In the genomic region with DNA sequence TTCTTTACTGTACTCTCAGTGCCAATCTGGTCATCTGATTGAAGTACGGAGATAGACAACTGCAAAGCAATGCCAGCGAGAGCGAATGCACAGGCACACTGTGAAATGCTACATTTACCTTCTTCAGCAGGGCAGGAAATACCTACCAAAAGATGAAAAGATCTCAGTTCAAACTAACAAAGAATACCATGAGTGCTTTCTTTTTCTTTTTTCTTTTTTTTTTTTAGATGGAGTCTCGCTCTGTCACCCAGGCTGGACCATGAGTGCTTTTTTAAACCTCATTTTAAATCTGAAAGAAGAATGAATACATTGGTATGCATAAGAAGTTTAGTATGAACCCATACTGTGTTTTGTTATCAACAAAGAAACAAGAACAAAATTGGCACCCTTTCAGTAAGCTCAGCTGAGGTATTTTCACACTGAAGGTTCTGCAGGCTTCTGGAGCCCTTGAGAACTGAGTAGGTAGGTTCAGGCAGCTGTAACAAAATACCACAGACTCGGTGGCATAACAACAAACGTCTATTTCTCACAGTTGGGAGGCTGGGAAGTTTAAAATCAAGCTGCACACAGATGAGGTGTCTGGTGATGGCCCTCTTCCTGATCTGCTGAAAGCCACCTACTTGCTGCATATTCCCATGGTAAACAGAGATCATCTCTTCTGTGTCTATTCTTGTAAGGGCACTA, we compare ENCODE assay signal across 18 cellular contexts. TPM values are rescaled to one million over a fixed set of nuclear protein-coding genes. Genes with fewer than 3 reads are reported as not detected.
DNase-seq lines count a peak whose midpoint lies in the region; ATAC-seq, FAIRE-seq and TF ChIP-seq lines count a peak whose summit lies in the region.
"Had no signal": no experiment of that assay in that cellular context is flagged by ENCODE, and none has a peak within 500 bp of the region (broad histone marks: within the 10 kb centered on the region; RNA-seq: fewer than 3 reads in every experiment).

No MANE protein-coding gene starts in this region.

- H3K4me1 Mint-ChIP-seq in activated naive CD4-positive, alpha-beta T cell treated with anti-CD3 and anti-CD28 coated beads for 36 hours (ENCODE audit: low read depth), result peaks cover 88% of the 10 kb centered on the region
- peaks cover 71% of the 10 kb centered on the region for H3K4me1 Mint-ChIP-seq in T-helper 2 cell treated with Interferon-gamma antibody and Interleukin-4, amounts not matched to agents 5 μg/mL and 100 μg/mL, for 36 hours (ENCODE audit: low read depth)
- peaks cover 92% of the 10 kb centered on the region for H3K4me1 Mint-ChIP-seq in stimulated activated naive CD8-positive, alpha-beta T cell treated with anti-CD3 and anti-CD28 coated beads, Interleukin-15, amount 100 ng/mL, for 72 hours

- intact Hi-C loops in activated naive CD4-positive, alpha-beta T cell treated with anti-CD3 and anti-CD28 coated beads for 36 hours (cut with micrococcal nuclease), result loop anchor here (1.0 to 10.0 kb wide), 2 partner anchors 543 to 891 kb away; partner anchors contain the start of gene RBM15
- intact Hi-C loops in kidney (cut with DNase I), result loop anchor here (10.0 kb wide), 1 partner anchor 179 kb away; no protein-coding TSS in a partner anchor

- no peaks in the 10 kb centered on the region for H3K9me3 ChIP-seq in kidney (ENCODE audit: control insufficient read depth in 1 of 2, low read length in 2 of 2)
- H3K9me3 ChIP-seq: gastroesophageal sphincter, mucosa of descending colon, uterus had no signal

- H3K9me3 Mint-ChIP-seq in activated naive CD4-positive, alpha-beta T cell treated with anti-CD3 and anti-CD28 coated beads for 36 hours, result no peaks in the 10 kb centered on the region
- no peaks in the 10 kb centered on the region for H3K9me3 Mint-ChIP-seq in T-helper 2 cell treated with Interferon-gamma antibody and Interleukin-4, amounts not matched to agents 5 μg/mL and 100 μg/mL, for 36 hours
- no peaks in the 10 kb centered on the region for H3K9me3 Mint-ChIP-seq in stimulated activated naive CD8-positive, alpha-beta T cell treated with anti-CD3 and anti-CD28 coated beads, Interleukin-15, amount 100 ng/mL, for 72 hours

- no peaks in the 10 kb centered on the region for H3K36me3 ChIP-seq in kidney (ENCODE audit: control insufficient read depth in 1 of 2, insufficient read depth in 2 of 2, low read length in 2 of 2)
- H3K36me3 ChIP-seq: gastroesophageal sphincter, uterus had no signal

- FAIRE-seq in kidney (lab: Jason Lieb, UNC), result no peak
- FAIRE-seq: endometrium, keratinocyte had no signal

- no peak overlapping the region for H3K27ac ChIP-seq in kidney (ENCODE audit: low read depth in 2 of 2, low read length in 2 of 2)
- H3K27ac ChIP-seq: gastroesophageal sphincter, uterus had no signal

- no peak overlapping the region for H3K9ac ChIP-seq in kidney (ENCODE audit: low read length in 2 of 2)

- H3K4me3 Mint-ChIP-seq in activated naive CD4-positive, alpha-beta T cell treated with anti-CD3 and anti-CD28 coated beads for 36 hours, result peak overlapping the region; percentile 64
- peak overlapping the region; percentile 68 for H3K4me3 Mint-ChIP-seq in T-helper 2 cell treated with Interferon-gamma antibody and Interleukin-4, amounts not matched to agents 5 μg/mL and 100 μg/mL, for 36 hours
- H3K4me3 Mint-ChIP-seq in stimulated activated naive CD8-positive, alpha-beta T cell treated with anti-CD3 and anti-CD28 coated beads, Interleukin-15, amount 100 ng/mL, for 72 hours, result peak overlapping the region; percentile 70 to 86

- ATAC-seq in stimulated activated naive CD8-positive, alpha-beta T cell treated with anti-CD3 and anti-CD28 coated beads, Interleukin-15, amount 100 ng/mL, for 72 hours, result no peak
- ATAC-seq in GM18868 (IDR thresholded peaks at IDR 0.05; ENCODE audit: unreplicated experiment), result no peak
- ATAC-seq: gastroesophageal sphincter, mucosa of descending colon had no signal

- H3K4me1 ChIP-seq in kidney (ENCODE audit: control insufficient read depth in 1 of 2, insufficient read depth in 1 of 2, low read depth in 1 of 2, low read length in 2 of 2), result peaks cover 0 to 4% of the 10 kb centered on the region in 2 donors
- H3K4me1 ChIP-seq: uterus had no signal

- H3K27me3 Mint-ChIP-seq in activated naive CD4-positive, alpha-beta T cell treated with anti-CD3 and anti-CD28 coated beads for 36 hours (ENCODE audit: low read depth), result no peaks in the 10 kb centered on the region
- H3K27me3 Mint-ChIP-seq in T-helper 2 cell treated with Interferon-gamma antibody and Interleukin-4, amounts not matched to agents 5 μg/mL and 100 μg/mL, for 36 hours (ENCODE audit: low read depth), result no peaks in the 10 kb centered on the region
- H3K27me3 Mint-ChIP-seq in stimulated activated naive CD8-positive, alpha-beta T cell treated with anti-CD3 and anti-CD28 coated beads, Interleukin-15, amount 100 ng/mL, for 72 hours, result no peaks in the 10 kb centered on the region

- TF ChIP-seq CTCF in kidney (IDR thresholded peaks at IDR 0.05; ENCODE audit: borderline replicate concordance, extremely low read depth, insufficient read depth), result no peak

- CTCF ChIA-PET in activated naive CD4-positive, alpha-beta T cell treated with anti-CD3 and anti-CD28 coated beads for 36 hours (lab: Charles Lee), result interaction anchor here (0.7 to 2.1 kb wide), 11 partner anchors 10 to 195 kb away, joined by 3 to 8 read pairs (median 5); no protein-coding TSS in a partner anchor

- peak overlapping the region; percentile 76 for H3K27ac Mint-ChIP-seq in activated naive CD4-positive, alpha-beta T cell treated with anti-CD3 and anti-CD28 coated beads for 36 hours
- peak overlapping the region; percentile 76 for H3K27ac Mint-ChIP-seq in T-helper 2 cell treated with Interferon-gamma antibody and Interleukin-4, amounts not matched to agents 5 μg/mL and 100 μg/mL, for 36 hours
- peak overlapping the region; percentile 86 to 90 for H3K27ac Mint-ChIP-seq in stimulated activated naive CD8-positive, alpha-beta T cell treated with anti-CD3 and anti-CD28 coated beads, Interleukin-15, amount 100 ng/mL, for 72 hours

- no peak overlapping the region for H3K4me3 ChIP-seq in kidney (ENCODE audit: low read length in 2 of 2)
- H3K4me3 ChIP-seq: gastroesophageal sphincter, mucosa of descending colon, uterus had no signal

- H3K36me3 Mint-ChIP-seq in activated naive CD4-positive, alpha-beta T cell treated with anti-CD3 and anti-CD28 coated beads for 36 hours (ENCODE audit: low read depth), result peaks cover 3% of the 10 kb centered on the region
- no peaks in the 10 kb centered on the region for H3K36me3 Mint-ChIP-seq in T-helper 2 cell treated with Interferon-gamma antibody and Interleukin-4, amounts not matched to agents 5 μg/mL and 100 μg/mL, for 36 hours (ENCODE audit: low read depth)

- DNase-seq in activated naive CD4-positive, alpha-beta T cell treated with anti-CD3 and anti-CD28 coated beads for 36 hours, result peak; percentile 34
- DNase-seq in activated naive CD4-positive, alpha-beta T cell treated with Interleukin-2 at 50 U/mL for 16 hours, result no peak
- DNase-seq in T-helper 2 cell treated with Interferon-gamma antibody and Interleukin-4, amounts not matched to agents 5 μg/mL and 100 μg/mL, for 36 hours (ENCODE audit: low spot score), result no peak
- DNase-seq in central memory CD4-positive, alpha-beta T cell, result peak; percentile 53
- no peak for DNase-seq in stimulated activated naive CD8-positive, alpha-beta T cell treated with anti-CD3 and anti-CD28 coated beads, Interleukin-15, amount 100 ng/mL, for 72 hours
- DNase-seq in kidney (no peak), GM19238 (ENCODE audit: insufficient read length, low spot score) (no peak)
- DNase-seq: DMS153, mucosa of descending colon, NCI-H1436, NCI-H510A treated with DMSO at 0.1 percent for 48 hours, T-helper 9 cell, uterus had no signal

RNA-seq across cellular contexts. Expression of gene CHI3L2, which starts 1.7 kb away (rescaled TPM):
- 1 to 10 TPM; 5.3 to 5.5 TPM for total RNA-seq in activated naive CD4-positive, alpha-beta T cell treated with anti-CD3 and anti-CD28 coated beads for 36 hours
- total RNA-seq in kidney, result 27.2 TPM
- polyA plus RNA-seq in kidney (ENCODE audit: insufficient read depth, low read depth, low replicate concordance), result 5.8 TPM

RNA-seq across cellular contexts. Expression of gene DENND2D, which starts 25.4 kb away (rescaled TPM):
- 100 to 1,000 TPM; 210 to 213 TPM for total RNA-seq in activated naive CD4-positive, alpha-beta T cell treated with anti-CD3 and anti-CD28 coated beads for 36 hours
- 81.0 TPM for total RNA-seq in kidney
- 45.3 TPM for polyA plus RNA-seq in kidney (ENCODE audit: insufficient read depth, low read depth, low replicate concordance)
- total RNA-seq: RPMI7951 had no signal

Comparison
In these comparisons a context has a peak if more than half of its experiments do, and no peak if none do; other contexts are left out.
1. DNase-seq: peak in activated naive CD4-positive, alpha-beta T cell treated with anti-CD3 and anti-CD28 coated beads for 36 hours (single experiment) and central memory CD4-positive, alpha-beta T cell (single experiment); none in activated naive CD4-positive, alpha-beta T cell treated with Interleukin-2 at 50 U/mL for 16 hours (single experiment), T-helper 2 cell treated with Interferon-gamma antibody and Interleukin-4, amounts not matched to agents 5 μg/mL and 100 μg/mL, for 36 hours (single experiment), stimulated activated naive CD8-positive, alpha-beta T cell treated with anti-CD3 and anti-CD28 coated beads, Interleukin-15, amount 100 ng/mL, for 72 hours (0 of 2), kidney (single experiment) and GM19238 (single experiment).
2. Peak in every context shown above with its lines, with median percentiles within 50 percentile points of each other: H3K27ac Mint-ChIP-seq and H3K4me3 Mint-ChIP-seq.